ENCODE assay signal across 22 cellular contexts in genomic region chr9:1495282-1495681, GRCh38.
"Had no signal": no experiment of that assay in that cellular context is flagged by ENCODE, and none has a peak within 500 bp of the region (broad histone marks: within the 10 kb centered on the region; RNA-seq: fewer than 3 reads in every experiment).

No MANE protein-coding gene starts in this region.

- H3K27ac ChIP-seq: esophagus squamous epithelium, heart right ventricle, lower lobe of right lung, pancreas, right lobe of liver, thoracic aorta, transverse colon had no signal

- H3K36me3 ChIP-seq: esophagus squamous epithelium, heart right ventricle, lower lobe of right lung, pancreas, right lobe of liver, thoracic aorta, transverse colon had no signal

- H3K9me3 Mint-ChIP-seq: stimulated activated naive CD8-positive, alpha-beta T cell treated with anti-CD3 and anti-CD28 coated beads, Interleukin-15, Interleukin-2, amounts not matched to agents 100 ng/mL and 50 ng/mL, for 24 hours had no signal

- H3K4me3 ChIP-seq: esophagus squamous epithelium, heart right ventricle, lower lobe of right lung, pancreas, right lobe of liver, thoracic aorta, transverse colon had no signal

- H3K27me3 ChIP-seq: heart right ventricle, pancreas, right lobe of liver, transverse colon had no signal

- H3K4me1 ChIP-seq: esophagus squamous epithelium, heart right ventricle, lower lobe of right lung, pancreas, right lobe of liver, transverse colon had no signal

- H3K4me3 Mint-ChIP-seq: effector memory CD8-positive, alpha-beta T cell; natural killer cell; stimulated activated naive B cell treated with anti-CD40 and anti-IgM and Interleukin-4, amounts not matched to agents 10 μg/mL and 1 μg/mL and 100 μg/mL, for 72 hours; stimulated activated naive CD8-positive, alpha-beta T cell treated with anti-CD3 and anti-CD28 coated beads, Interleukin-15, Interleukin-2, amounts not matched to agents 100 ng/mL and 50 ng/mL, for 24 hours had no signal

- H3K4me1 Mint-ChIP-seq: natural killer cell; stimulated activated naive B cell treated with anti-CD40 and anti-IgM and Interleukin-4, amounts not matched to agents 10 μg/mL and 1 μg/mL and 100 μg/mL, for 72 hours had no signal

- H3K27ac Mint-ChIP-seq: effector memory CD8-positive, alpha-beta T cell; natural killer cell; progenitor cell of endocrine pancreas; stimulated activated naive B cell treated with anti-CD40 and anti-IgM and Interleukin-4, amounts not matched to agents 10 μg/mL and 1 μg/mL and 100 μg/mL, for 72 hours; stimulated activated naive CD8-positive, alpha-beta T cell treated with anti-CD3 and anti-CD28 coated beads, Interleukin-15, Interleukin-2, amounts not matched to agents 100 ng/mL and 50 ng/mL, for 24 hours had no signal

- H3K27me3 Mint-ChIP-seq: stimulated activated naive B cell treated with anti-CD40 and anti-IgM and Interleukin-4, amounts not matched to agents 10 μg/mL and 1 μg/mL and 100 μg/mL, for 72 hours had no signal

- DNase-seq: cortex of kidney; effector memory CD8-positive, alpha-beta T cell; erythroblast; esophagus squamous epithelium; foreskin melanocyte; glutamatergic neuron; heart right ventricle; hippocampal formation; left ventricle myocardium superior; lower lobe of right lung; natural killer cell; occipital lobe; pancreas; right lobe of liver; small intestine; stimulated activated CD4-positive, alpha-beta T cell treated with anti-CD3 and anti-CD28 coated beads, Interleukin-15, amount 100 ng/mL, for 24 hours; stimulated activated CD4-positive, alpha-beta T cell treated with anti-CD3 and anti-CD28 coated beads, Interleukin-2, amount 100 ng/mL, for 48 hours; stimulated activated naive B cell treated with anti-CD40 and anti-IgM and Interleukin-4, amounts not matched to agents 10 μg/mL and 1 μg/mL and 100 μg/mL, for 72 hours; transverse colon had no signal

- H3K9me3 ChIP-seq: esophagus squamous epithelium, heart right ventricle, lower lobe of right lung, pancreas, right lobe of liver, thoracic aorta, transverse colon had no signal

- H3K36me3 Mint-ChIP-seq: natural killer cell; stimulated activated naive B cell treated with anti-CD40 and anti-IgM and Interleukin-4, amounts not matched to agents 10 μg/mL and 1 μg/mL and 100 μg/mL, for 72 hours had no signal
